ENCODE assay signal across 23 cellular contexts in genomic region chr9:3491450-3491849, GRCh38.
"Had no signal": no experiment of that assay in that cellular context is flagged by ENCODE, and none has a peak within 500 bp of the region (broad histone marks: within the 10 kb centered on the region; RNA-seq: fewer than 3 reads in every experiment).

No MANE protein-coding gene starts in this region.

- H3K27me3 Mint-ChIP-seq: IgD-negative memory B cell had no signal

- H3K9ac ChIP-seq: KMS-11 had no signal

- H3K27ac Mint-ChIP-seq: IgD-negative memory B cell had no signal

- H3K4me3 ChIP-seq: K562, SJCRH30 had no signal

- H3K9me3 ChIP-seq: SJCRH30 had no signal

- H3K4me3 Mint-ChIP-seq: IgD-negative memory B cell had no signal

- H3K4me1 ChIP-seq: SJCRH30 had no signal

- FAIRE-seq: HTR-8/SVneo, K562 had no signal

- H3K36me3 ChIP-seq: SJCRH30 had no signal

- DNase-seq: Kasumi-1; MM.1S; NCI-H1436; NCI-H187; NCI-H2029; NCI-H2171 treated with DMSO at 0.1 percent for 48 hours; NCI-H345; NCI-H446 treated with DMSO at 0.1 percent for 48 hours; NCI-H510A treated with DMSO at 0.1 percent for 48 hours; NCI-H526; NCI-H82; NK-92 treated with Interleukin-12 subunit alpha and Interleukin-12 subunit beta, amount 100 ng/mL, for 24 hours; PC-3; SJCRH30; T-helper 1 cell had no signal

- H3K27ac ChIP-seq: HL-60, KMS-11, RWPE1, SJCRH30 had no signal

- ATAC-seq: K562, Panc1, PC-3, SK-N-SH treated with all-trans-retinoic acid at 6 μM for 48 hours had no signal
